ENCODE assay signal across 13 cellular contexts in the genomic region with DNA sequence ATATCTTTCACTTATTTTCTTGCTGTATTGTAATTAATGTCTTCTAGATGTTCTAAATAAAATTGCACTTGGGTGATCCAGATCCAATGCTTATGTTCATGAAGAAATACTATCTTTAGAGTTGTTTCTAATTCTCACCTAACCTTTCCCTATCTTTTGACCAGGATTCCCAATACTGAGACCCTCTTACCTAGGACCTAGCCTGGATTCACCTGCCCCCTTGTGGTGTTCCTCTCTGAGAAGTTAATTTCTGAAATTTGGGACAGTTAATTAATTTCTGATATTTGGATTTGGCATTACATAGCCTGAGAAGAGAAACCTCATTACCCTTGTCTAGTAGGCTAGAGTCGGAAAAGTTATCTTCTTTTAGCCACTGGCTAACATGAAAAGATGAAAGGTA. TPM values are rescaled to one million over a fixed set of nuclear protein-coding genes. Genes with fewer than 3 reads are reported as not detected.
DNase-seq lines count a peak whose midpoint lies in the region; ATAC-seq and TF ChIP-seq lines count a peak whose summit lies in the region.
"Had no signal": no experiment of that assay in that cellular context is flagged by ENCODE, and none has a peak within 500 bp of the region (broad histone marks: within the 10 kb centered on the region; RNA-seq: fewer than 3 reads in every experiment).

No MANE protein-coding gene starts in this region.

- peaks cover 56% of the 10 kb centered on the region for H3K4me1 Mint-ChIP-seq in progenitor cell of endocrine pancreas (ENCODE audit: low read depth)
- H3K4me1 Mint-ChIP-seq: naive thymus-derived CD4-positive, alpha-beta T cell had no signal

- H3K4me3 ChIP-seq in epithelial cell of esophagus (ENCODE audit: low read length): no peak overlapping the region
- H3K4me3 ChIP-seq: tibial artery had no signal

- peak; percentile 36 for TF ChIP-seq CTCF in epithelial cell of esophagus (IDR thresholded peaks at IDR 0.05; ENCODE audit: insufficient read depth, low read depth, low read length, missing control alignments)
- TF ChIP-seq CTCF in progenitor cell of endocrine pancreas (IDR thresholded peaks at IDR 0.05; ENCODE audit: unreplicated experiment): peak; percentile 65

- H3K9me3 Mint-ChIP-seq in progenitor cell of endocrine pancreas (ENCODE audit: low read depth): no peaks in the 10 kb centered on the region

- H3K4me3 Mint-ChIP-seq in progenitor cell of endocrine pancreas (ENCODE audit: low read depth): peak overlapping the region; percentile 63
- H3K4me3 Mint-ChIP-seq: naive thymus-derived CD4-positive, alpha-beta T cell had no signal

- no peak for ATAC-seq in GM21447 (IDR thresholded peaks at IDR 0.05; ENCODE audit: unreplicated experiment)
- ATAC-seq: naive thymus-derived CD4-positive, alpha-beta T cell had no signal

- H3K36me3 Mint-ChIP-seq in progenitor cell of endocrine pancreas (ENCODE audit: insufficient read depth): no peaks in the 10 kb centered on the region
- H3K36me3 Mint-ChIP-seq: naive thymus-derived CD4-positive, alpha-beta T cell had no signal

- no peaks in the 10 kb centered on the region for H3K27me3 Mint-ChIP-seq in progenitor cell of endocrine pancreas

- peak in 2 of 3 experiments; percentile 23 to 74 for DNase-seq in NCI-H1417 (lab: John Stamatoyannopoulos, UW)
- DNase-seq in NCI-H1417 treated with DMSO at 0.1 percent for 48 hours (lab: John Stamatoyannopoulos, UW): no peak
- peak; percentile 11 for DNase-seq in NCI-H345 treated with DMSO at 0.1 percent for 48 hours (lab: John Stamatoyannopoulos, UW; ENCODE audit: unreplicated experiment)
- DNase-seq in epithelial cell of esophagus (ENCODE audit: low read depth): no peak
- no peak for DNase-seq in progenitor cell of endocrine pancreas (ENCODE audit: low spot score, unreplicated experiment)
- DNase-seq in HuH-7.5 (ENCODE audit: low spot score): no peak
- DNase-seq in NAMALWA (ENCODE audit: low spot score): no peak
- DNase-seq: activated CD8-positive, alpha-beta memory T cell treated with anti-CD3 and anti-CD28 coated beads, Interleukin-2, amount 50 U/mL, for 48 hours; naive thymus-derived CD4-positive, alpha-beta T cell; NCI-H1048; RPMI8226; tibial artery had no signal

- peak overlapping the region; percentile 95 for H3K27ac Mint-ChIP-seq in progenitor cell of endocrine pancreas
- H3K27ac Mint-ChIP-seq: naive thymus-derived CD4-positive, alpha-beta T cell had no signal

RNA-seq across cellular contexts. Expression of a gene that starts 29.5 kb away (rescaled TPM):
- 187 and 196 TPM in 2 replicates for total RNA-seq in progenitor cell of endocrine pancreas
- total RNA-seq: naive thymus-derived CD4-positive, alpha-beta T cell had no signal

RNA-seq across cellular contexts. Expression of a gene that starts 29.9 kb away (rescaled TPM):
- total RNA-seq in progenitor cell of endocrine pancreas: 39.3 and 46.7 TPM in 2 replicates
- total RNA-seq: naive thymus-derived CD4-positive, alpha-beta T cell had no signal

Comparison
In these comparisons a context has a peak if more than half of its experiments do, and no peak if none do; other contexts are left out.
1. DNase-seq: peak in NCI-H1417 (2 of 3) and NCI-H345 treated with DMSO at 0.1 percent for 48 hours (single experiment); none in NCI-H1417 treated with DMSO at 0.1 percent for 48 hours (single experiment), epithelial cell of esophagus (single experiment), progenitor cell of endocrine pancreas (single experiment), HuH-7.5 (single experiment) and NAMALWA (single experiment).